ENCODE assay signal across 1 cellular context in the genomic region with DNA sequence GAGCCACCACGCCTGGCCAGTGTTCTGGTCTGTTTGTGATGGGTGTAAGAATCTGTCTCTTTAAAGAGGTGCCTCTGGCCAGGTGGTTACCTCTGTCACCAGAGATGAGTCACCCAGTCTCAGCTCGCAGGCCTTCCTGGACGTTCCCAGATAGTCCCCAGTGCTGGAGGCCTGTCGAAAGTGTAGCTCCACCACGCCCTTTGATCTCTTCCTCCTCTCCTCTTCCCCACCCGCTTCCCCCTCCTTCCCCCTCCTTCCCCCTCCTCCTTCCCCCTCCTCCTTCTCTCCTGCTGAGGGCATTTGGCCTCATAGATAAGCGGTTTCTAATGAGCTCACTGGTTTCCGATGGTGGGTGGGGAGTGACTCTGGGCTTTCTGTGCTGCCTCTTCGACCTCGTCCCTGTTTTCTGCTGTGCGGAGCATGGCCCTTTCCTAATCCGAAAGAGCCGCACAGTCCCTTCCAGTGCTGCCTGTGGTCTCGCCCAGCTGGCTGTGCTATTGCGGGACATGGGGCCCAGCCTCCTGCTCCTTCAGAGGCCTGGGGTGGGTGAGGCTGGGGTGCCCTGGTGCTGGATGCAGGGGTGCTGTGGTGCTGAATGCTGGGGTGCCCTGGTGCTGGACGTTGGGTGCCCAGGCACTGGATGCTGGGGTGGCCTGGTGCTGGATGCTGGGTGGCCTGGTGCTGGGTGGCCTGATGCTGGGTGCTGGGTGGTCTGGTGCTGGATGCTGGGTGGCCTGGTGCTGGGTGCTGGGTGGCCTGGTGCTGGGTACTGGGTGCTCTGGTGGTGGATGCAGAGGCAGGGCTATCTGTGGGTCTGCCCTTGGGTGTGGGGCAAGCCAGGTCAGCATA.
TF ChIP-seq lines count a peak whose summit lies in the region.

No MANE protein-coding gene starts in this region.

TF ChIP-seq in IMR-90, 13 proteins besides CTCF, POLR2A, EP300 and RAD21 (continued from another document):
- TF ChIP-seq, protein P1, sequence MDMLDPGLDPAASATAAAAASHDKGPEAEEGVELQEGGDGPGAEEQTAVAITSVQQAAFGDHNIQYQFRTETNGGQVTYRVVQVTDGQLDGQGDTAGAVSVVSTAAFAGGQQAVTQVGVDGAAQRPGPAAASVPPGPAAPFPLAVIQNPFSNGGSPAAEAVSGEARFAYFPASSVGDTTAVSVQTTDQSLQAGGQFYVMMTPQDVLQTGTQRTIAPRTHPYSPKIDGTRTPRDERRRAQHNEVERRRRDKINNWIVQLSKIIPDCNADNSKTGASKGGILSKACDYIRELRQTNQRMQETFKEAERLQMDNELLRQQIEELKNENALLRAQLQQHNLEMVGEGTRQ (IDR thresholded peaks at IDR 0.05; ENCODE audit: low read depth, low read length), result no peak
- TF ChIP-seq CEBPB (IDR thresholded peaks at IDR 0.05; ENCODE audit: low read depth, low read length) (no peak), CHD1 (IDR thresholded peaks at IDR 0.05; ENCODE audit: low read depth, low read length) (no peak)
